In genomic region chr10:1608408-1609037, GRCh38 we compare ENCODE assay signal across 20 cellular contexts.
DNase-seq lines count a peak whose midpoint lies in the region; ATAC-seq, FAIRE-seq and TF ChIP-seq lines count a peak whose summit lies in the region.
"Had no signal": no experiment of that assay in that cellular context is flagged by ENCODE, and none has a peak within 500 bp of the region (broad histone marks: within the 10 kb centered on the region; RNA-seq: fewer than 3 reads in every experiment).

No MANE protein-coding gene starts in this region.

- TF ChIP-seq CTCF in K562 (IDR thresholded peaks at IDR 0.05 in 2 of 3, conservative IDR thresholded peaks at IDR 0.05 in 1 of 3; ENCODE audit: insufficient read depth in 2 of 3, low read depth in 1 of 3, low read length in 3 of 3) (no peak), neural progenitor cell (IDR thresholded peaks at IDR 0.05) (no peak), omental fat pad (IDR thresholded peaks at IDR 0.05) (no peak)

- H3K27ac ChIP-seq in K562 (ENCODE audit: extremely low read depth, low read depth, low read length) (no peak overlapping the region), iPS-18a (ENCODE audit: low read length) (no peak overlapping the region), neural progenitor cell (no peak overlapping the region), Karpas-422 (ENCODE audit: low read length) (no peak overlapping the region)
- H3K27ac ChIP-seq: adrenal gland, esophagus muscularis mucosa, thoracic aorta had no signal

- H3K4me3 ChIP-seq in K562 (no peak overlapping the region), iPS-18a (ENCODE audit: low read length) (peak overlapping the region; percentile 46), neural progenitor cell (peak overlapping the region; percentile 20), Karpas-422 (ENCODE audit: low read length) (no peak overlapping the region), MG63 (no peak overlapping the region)
- H3K4me3 ChIP-seq: adrenal gland, esophagus muscularis mucosa, lung, thoracic aorta had no signal

- H3K79me2 ChIP-seq in K562 (ENCODE audit: control insufficient read depth, insufficient read depth, low read length) (no peaks in the 10 kb centered on the region), neural progenitor cell (ENCODE audit: low read depth) (no peaks in the 10 kb centered on the region), Karpas-422 (ENCODE audit: low read length) (no peaks in the 10 kb centered on the region)

- CTCF ChIA-PET in K562 (lab: Yijun Ruan, JAX; ENCODE audit: low intra/inter-chr PET ratio) = no interaction called here

- ATAC-seq in K562 (no peak), omental fat pad (ENCODE audit: low FRiP score) (no peak)
- ATAC-seq: naive thymus-derived CD8-positive, alpha-beta T cell had no signal

- DNase-seq in K562 (ENCODE audit: extremely low read depth in 1 of 4, low spot score in 3 of 4) (no peak), neural progenitor cell (ENCODE audit: low spot score) (peak; percentile 77), Karpas-422 (no peak), omental fat pad (ENCODE audit: low spot score) (no peak), MG63 (no peak)
- DNase-seq in activated T-helper 2 cell treated with anti-CD3 and anti-CD28 coated beads, Interferon-gamma antibody, Interleukin-2, Interleukin-4, amounts not matched to agents 10 μg/mL and 5 μg/mL and 100 μg/mL, durations not matched to agents 14 hours and 24 hours and 36 hours (ENCODE audit: low spot score) = no peak
- DNase-seq: activated CD4-positive, alpha-beta T cell treated with anti-CD3 and anti-CD28 coated beads, Interleukin-2, amount 10 ng/mL, durations not matched to agents 7 days and 5 days; activated effector memory CD4-positive, alpha-beta T cell treated with anti-CD3 and anti-CD28 coated beads, Interleukin-2, amount 50 U/mL, for 16 hours; adrenal gland; CD8-positive, alpha-beta memory T cell; DMS79; effector CD4-positive, alpha-beta T cell; naive thymus-derived CD8-positive, alpha-beta T cell; SHP77; stimulated activated CD4-positive, alpha-beta T cell treated with anti-CD3 and anti-CD28 coated beads, Interleukin-12 subunit alpha, Interleukin-12 subunit beta, amount 100 ng/mL, for 4 hours had no signal

- intact Hi-C loops in K562 (cut with micrococcal nuclease) = no loop called here
- intact Hi-C loops in activated T-helper 2 cell treated with anti-CD3 and anti-CD28 coated beads, Interferon-gamma antibody, Interleukin-2, Interleukin-4, amounts not matched to agents 10 μg/mL and 5 μg/mL and 100 μg/mL, durations not matched to agents 14 hours and 24 hours and 36 hours (cut with micrococcal nuclease) = no loop called here

- peak overlapping the region; percentile 37 for H3K27ac Mint-ChIP-seq in neural progenitor cell
- H3K27ac Mint-ChIP-seq in activated T-helper 2 cell treated with anti-CD3 and anti-CD28 coated beads, Interferon-gamma antibody, Interleukin-2, Interleukin-4, amounts not matched to agents 10 μg/mL and 5 μg/mL and 100 μg/mL, durations not matched to agents 14 hours and 24 hours and 36 hours = no peak overlapping the region
- H3K27ac Mint-ChIP-seq: activated CD4-positive, alpha-beta T cell treated with anti-CD3 and anti-CD28 coated beads, Interleukin-2, amount 10 ng/mL, durations not matched to agents 7 days and 5 days had no signal

- TF ChIP-seq EP300 in K562 (IDR thresholded peaks at IDR 0.05; ENCODE audit: low read length) = no peak

- TF ChIP-seq RAD21 in K562 (CRISPR knock-in tag; conservative IDR thresholded peaks at IDR 0.05 in 1 of 2, IDR thresholded peaks at IDR 0.05 in 1 of 2) = no peak

- H3K36me3 ChIP-seq in ES-I3 (ENCODE audit: insufficient read depth, low read length) (no peaks in the 10 kb centered on the region), K562 (ENCODE audit: control insufficient read depth, insufficient read depth, low read length) (no peaks in the 10 kb centered on the region), iPS-18a (ENCODE audit: control insufficient read depth, low read depth, low read length) (no peaks in the 10 kb centered on the region), neural progenitor cell (no peaks in the 10 kb centered on the region), Karpas-422 (ENCODE audit: insufficient read depth, low read length) (no peaks in the 10 kb centered on the region), MG63 (no peaks in the 10 kb centered on the region)
- H3K36me3 ChIP-seq: adrenal gland, esophagus muscularis mucosa, thoracic aorta had no signal

- H3K9me3 Mint-ChIP-seq in neural progenitor cell = no peaks in the 10 kb centered on the region
- no peaks in the 10 kb centered on the region for H3K9me3 Mint-ChIP-seq in activated T-helper 2 cell treated with anti-CD3 and anti-CD28 coated beads, Interferon-gamma antibody, Interleukin-2, Interleukin-4, amounts not matched to agents 10 μg/mL and 5 μg/mL and 100 μg/mL, durations not matched to agents 14 hours and 24 hours and 36 hours
- H3K9me3 Mint-ChIP-seq: activated CD4-positive, alpha-beta T cell treated with anti-CD3 and anti-CD28 coated beads, Interleukin-2, amount 10 ng/mL, durations not matched to agents 7 days and 5 days; CD8-positive, alpha-beta memory T cell; naive thymus-derived CD8-positive, alpha-beta T cell had no signal

- peaks cover 52% of the 10 kb centered on the region for H3K4me1 Mint-ChIP-seq in neural progenitor cell
- no peaks in the 10 kb centered on the region for H3K4me1 Mint-ChIP-seq in activated T-helper 2 cell treated with anti-CD3 and anti-CD28 coated beads, Interferon-gamma antibody, Interleukin-2, Interleukin-4, amounts not matched to agents 10 μg/mL and 5 μg/mL and 100 μg/mL, durations not matched to agents 14 hours and 24 hours and 36 hours (ENCODE audit: low read depth)
- H3K4me1 Mint-ChIP-seq: activated CD4-positive, alpha-beta T cell treated with anti-CD3 and anti-CD28 coated beads, Interleukin-2, amount 10 ng/mL, durations not matched to agents 7 days and 5 days had no signal

- BruUV-seq in K562 (replicated peaks; lab: Mats Ljungman, UMichigan) = no TSS peak

- peak overlapping the region; percentile 17; the same call in 1 of the 2 replicates for H3K9ac ChIP-seq in ES-I3 (ENCODE audit: low read depth, low read length)
- no peak overlapping the region; a peak in 1 of 4 replicates for H3K9ac ChIP-seq in K562 (ENCODE audit: insufficient read depth in 1 of 2, low read depth in 2 of 2, low read length in 2 of 2)
- H3K9ac ChIP-seq in iPS-18a (ENCODE audit: low read length) = no peak overlapping the region
- no peak overlapping the region for H3K9ac ChIP-seq in neural progenitor cell
- H3K9ac ChIP-seq in Karpas-422 (ENCODE audit: low read length) = no peak overlapping the region

- no peaks in the 10 kb centered on the region for H3K9me2 ChIP-seq in Karpas-422 (replicated peaks; ENCODE audit: insufficient read depth, low read length)

- H3K27me3 ChIP-seq in K562 (ENCODE audit: control insufficient read depth in 2 of 2, insufficient read depth in 2 of 2, low read length in 2 of 2) (peaks cover 7 to 56% of the 10 kb centered on the region in 2 experiments; a peak in 4 of 5 replicates), iPS-18a (ENCODE audit: control insufficient read depth, insufficient read depth, low read length) (no peaks in the 10 kb centered on the region), neural progenitor cell (no peaks in the 10 kb centered on the region), Karpas-422 (ENCODE audit: low read length) (no peaks in the 10 kb centered on the region), MG63 (peaks cover 17% of the 10 kb centered on the region)
- H3K27me3 ChIP-seq: adrenal gland had no signal

- H3K4me2 ChIP-seq in K562 (ENCODE audit: insufficient read depth, low read length) = no peak overlapping the region
- peak overlapping the region; percentile 77 for H3K4me2 ChIP-seq in neural progenitor cell
- H3K4me2 ChIP-seq in Karpas-422 (ENCODE audit: low read depth, low read length, poor library complexity, severe bottlenecking) = no peak overlapping the region

- H3K9me3 ChIP-seq in ES-I3 (ENCODE audit: control insufficient read depth, insufficient read depth, low read length) (no peaks in the 10 kb centered on the region), K562 (replicated peaks; ENCODE audit: control insufficient read depth, insufficient read depth, low read depth, low read length) (no peaks in the 10 kb centered on the region), iPS-18a (ENCODE audit: control insufficient read depth, low read depth, low read length) (no peaks in the 10 kb centered on the region), neural progenitor cell (ENCODE audit: low read depth) (no peaks in the 10 kb centered on the region), Karpas-422 (ENCODE audit: low read length) (no peaks in the 10 kb centered on the region), MG63 (no peaks in the 10 kb centered on the region)
- H3K9me3 ChIP-seq: adrenal gland, esophagus muscularis mucosa, thoracic aorta had no signal

- POLR2A ChIA-PET in K562 (lab: Yijun Ruan, JAX) = interaction anchor here (0.6 kb wide), 1 partner anchor 15 kb away, joined by 3 read pairs; no protein-coding TSS in a partner anchor

- H3K27me3 Mint-ChIP-seq in neural progenitor cell (ENCODE audit: insufficient read depth, low read depth) = peaks cover 3% of the 10 kb centered on the region
- peaks cover 15% of the 10 kb centered on the region for H3K27me3 Mint-ChIP-seq in activated T-helper 2 cell treated with anti-CD3 and anti-CD28 coated beads, Interferon-gamma antibody, Interleukin-2, Interleukin-4, amounts not matched to agents 10 μg/mL and 5 μg/mL and 100 μg/mL, durations not matched to agents 14 hours and 24 hours and 36 hours (ENCODE audit: low read depth)

- H3F3A ChIP-seq in neural progenitor cell (ENCODE audit: low read depth) = peaks cover 17% of the 10 kb centered on the region

- peak overlapping the region; percentile 76 for H3K4me3 Mint-ChIP-seq in neural progenitor cell
- H3K4me3 Mint-ChIP-seq in activated T-helper 2 cell treated with anti-CD3 and anti-CD28 coated beads, Interferon-gamma antibody, Interleukin-2, Interleukin-4, amounts not matched to agents 10 μg/mL and 5 μg/mL and 100 μg/mL, durations not matched to agents 14 hours and 24 hours and 36 hours (ENCODE audit: low read depth) = no peak overlapping the region
- H3K4me3 Mint-ChIP-seq: activated CD4-positive, alpha-beta T cell treated with anti-CD3 and anti-CD28 coated beads, Interleukin-2, amount 10 ng/mL, durations not matched to agents 7 days and 5 days had no signal

- no peaks in the 10 kb centered on the region for H3K9me1 ChIP-seq in K562 (ENCODE audit: control insufficient read depth, insufficient read depth, low read length)

- H2AFZ ChIP-seq in K562 (ENCODE audit: low read depth, low read length) = no peak overlapping the region
- H2AFZ ChIP-seq in neural progenitor cell (replicated peaks) = peak overlapping the region; percentile 85
- H2AFZ ChIP-seq in Karpas-422 (ENCODE audit: low read length) = no peak overlapping the region

- H4K20me1 ChIP-seq in K562 (replicated peaks; ENCODE audit: control insufficient read depth, insufficient read depth, low read length) (no peaks in the 10 kb centered on the region), neural progenitor cell (ENCODE audit: low read depth) (no peaks in the 10 kb centered on the region), Karpas-422 (ENCODE audit: insufficient read depth, low read depth, low read length) (no peaks in the 10 kb centered on the region)

- TF ChIP-seq POLR2A in K562 (conservative IDR thresholded peaks at IDR 0.05) = no peak

- H3K4me1 ChIP-seq in ES-I3 (ENCODE audit: insufficient read depth, low read length) (peaks cover 5% of the 10 kb centered on the region; the same call in 1 of the 2 replicates), K562 (replicated peaks in 1 of 2; ENCODE audit: control insufficient read depth in 2 of 2, insufficient read depth in 2 of 2, low read length in 2 of 2) (peaks cover 0 to 6% of the 10 kb centered on the region in 2 experiments; a peak in 3 of 5 replicates), iPS-18a (ENCODE audit: control insufficient read depth, low read depth, low read length) (peaks cover 11% of the 10 kb centered on the region), neural progenitor cell (peaks cover 35% of the 10 kb centered on the region), Karpas-422 (ENCODE audit: low read length) (no peaks in the 10 kb centered on the region)
- H3K4me1 ChIP-seq: adrenal gland had no signal

- no peaks in the 10 kb centered on the region for H3K36me3 Mint-ChIP-seq in neural progenitor cell
- H3K36me3 Mint-ChIP-seq in activated T-helper 2 cell treated with anti-CD3 and anti-CD28 coated beads, Interferon-gamma antibody, Interleukin-2, Interleukin-4, amounts not matched to agents 10 μg/mL and 5 μg/mL and 100 μg/mL, durations not matched to agents 14 hours and 24 hours and 36 hours (ENCODE audit: low read depth) = no peaks in the 10 kb centered on the region
- H3K36me3 Mint-ChIP-seq: CD8-positive, alpha-beta memory T cell; naive thymus-derived CD8-positive, alpha-beta T cell had no signal

- WGBS in K562 (ENCODE audit: insufficient coverage, low coverage, missing lambda C conversion rate) = 3% methylated on average over 8 of the region's 10 CpGs

- FAIRE-seq in K562 (lab: Jason Lieb, UNC) = no peak

- in situ Hi-C loops in K562 (cut with MboI) = no loop called here

Comparison
In these comparisons a context has a peak if more than half of its experiments do, and no peak if none do; other contexts are left out.
1. H3K4me3 ChIP-seq: peak in iPS-18a (single experiment) and neural progenitor cell (single experiment); none in K562 (single experiment), Karpas-422 (single experiment) and MG63 (single experiment).